In the genomic region with DNA sequence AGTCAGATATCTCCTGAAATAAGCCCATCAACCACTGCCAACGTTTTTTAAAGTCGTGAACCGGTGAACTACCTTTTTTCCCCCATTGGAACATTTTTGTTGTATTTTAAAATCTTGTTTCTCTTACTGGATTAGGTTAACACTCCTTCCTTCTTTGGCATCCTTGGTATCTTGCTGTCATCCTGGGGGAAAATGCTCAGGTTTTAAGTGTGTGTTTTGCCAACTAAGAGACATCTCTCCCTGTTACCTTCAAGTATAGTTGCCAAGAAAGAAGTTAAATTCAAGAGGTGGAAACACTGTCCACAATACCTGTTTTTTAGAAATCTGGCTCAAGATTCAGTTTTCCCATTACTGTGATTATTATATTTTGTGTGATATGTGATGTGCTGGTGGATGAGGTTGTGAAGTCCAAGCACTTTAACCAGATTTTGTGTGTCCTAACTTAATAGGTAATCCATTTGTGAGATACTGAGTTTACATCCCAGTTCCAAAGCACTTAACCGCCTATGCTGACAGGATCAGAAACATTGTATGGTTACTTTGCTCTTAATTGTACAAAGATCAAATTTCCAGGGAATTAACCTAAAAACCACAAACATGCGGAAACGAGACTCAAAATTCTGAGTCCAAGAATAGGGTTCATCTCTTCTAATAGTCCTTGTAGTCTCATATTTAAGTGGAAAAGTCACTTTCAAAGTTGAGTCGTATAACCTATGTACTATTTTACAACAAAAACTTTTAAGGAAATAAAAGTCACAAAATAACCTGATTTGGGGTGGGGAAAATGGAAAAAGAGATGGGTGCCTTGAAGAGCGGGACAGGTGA, we compare ENCODE assay signal across 8 cellular contexts. TPM values are rescaled to one million over a fixed set of nuclear protein-coding genes. Genes with fewer than 3 reads are reported as not detected.
DNase-seq lines count a peak whose midpoint lies in the region; ATAC-seq and TF ChIP-seq lines count a peak whose summit lies in the region.

No MANE protein-coding gene starts in this region.

- H4K20me1 ChIP-seq in hepatocyte (ENCODE audit: insufficient read depth, poor library complexity, severe bottlenecking) = peaks cover 4% of the 10 kb centered on the region

- TF ChIP-seq POLR2A in spleen (IDR thresholded peaks at IDR 0.05) = no peak

- peak overlapping the region; percentile 11 for H2AFZ ChIP-seq in hepatocyte

- H3K4me1 ChIP-seq in HAP-1 = peaks cover 9% of the 10 kb centered on the region
- peaks cover 21% of the 10 kb centered on the region for H3K4me1 ChIP-seq in hepatocyte (ENCODE audit: insufficient read depth)
- peaks cover 17 to 39% (median 28%) of the 10 kb centered on the region in 6 donors for H3K4me1 ChIP-seq in spleen

- 16% methylated on average over 8 of the region's 8 CpGs for WGBS in hepatocyte (ENCODE audit: low lambda C conversion rate, missing lambda C conversion rate)
- WGBS in spleen, 5 donors = 58 to 60% (median 59%) methylated on average over 8 of the region's 8 CpGs

- H3K79me2 ChIP-seq in hepatocyte = peaks cover 29% of the 10 kb centered on the region

- H3K27ac ChIP-seq in hepatocyte (peak overlapping the region; percentile 99), spleen (peak overlapping the region; percentile 100)

- DNase-seq in HAP-1 (ENCODE audit: low spot score in 2 of 2) (no peak), hepatocyte (ENCODE audit: low spot score) (peak; percentile 38), spleen (no peak), NCI-H2171 treated with DMSO at 0.1 percent for 48 hours (lab: John Stamatoyannopoulos, UW) (no peak)

- intact Hi-C loops in spleen (cut with DNase I; ENCODE audit: low total_unique reads) = no loop called here

- in situ Hi-C loops in HAP-1 (cut with MboI; ENCODE audit: low sequenced_read_pairs) = no loop called here

- no peaks in the 10 kb centered on the region for H3K27me3 ChIP-seq in HAP-1 (ENCODE audit: low read depth)
- H3K27me3 ChIP-seq in hepatocyte = no peaks in the 10 kb centered on the region
- H3K27me3 ChIP-seq in spleen (replicated peaks in 1 of 7) = no peaks in the 10 kb centered on the region

- TF ChIP-seq CTCF in WI38 (IDR thresholded peaks at IDR 0.05; ENCODE audit: low read depth, low read length) (no peak), hepatocyte (IDR thresholded peaks at IDR 0.05; ENCODE audit: poor library complexity) (no peak), spleen (IDR thresholded peaks at IDR 0.05 in 8 of 11, conservative IDR thresholded peaks at IDR 0.05 in 3 of 11) (no peak)

- H3K9me2 ChIP-seq in hepatocyte (replicated peaks; ENCODE audit: insufficient read depth) = no peaks in the 10 kb centered on the region

- H3K4me3 ChIP-seq in HAP-1 (peak overlapping the region; percentile 93), WI38 (ENCODE audit: low read depth, low read length) (peak overlapping the region; percentile 81), hepatocyte (peak overlapping the region; percentile 57), spleen (peak overlapping the region in 7 of 8 donors; percentile 76 to 95 (median 89))

- peaks cover 3% of the 10 kb centered on the region; the same call in 1 of the 2 replicates for H3K36me3 ChIP-seq in HAP-1 (replicated peaks)
- no peaks in the 10 kb centered on the region for H3K36me3 ChIP-seq in hepatocyte (replicated peaks; ENCODE audit: insufficient read depth, low read depth)
- H3K36me3 ChIP-seq in spleen = peaks cover 0 to 1% (median 0%) of the 10 kb centered on the region in 6 donors

- peak overlapping the region; percentile 76 for H3K4me2 ChIP-seq in hepatocyte

- no peaks in the 10 kb centered on the region for H3K9me3 ChIP-seq in HAP-1
- no peaks in the 10 kb centered on the region for H3K9me3 ChIP-seq in hepatocyte (ENCODE audit: low read depth)
- peaks cover 0 to under 1% (median 0%) of the 10 kb centered on the region in 8 donors for H3K9me3 ChIP-seq in spleen

- no peak for ATAC-seq in GM18868 (IDR thresholded peaks at IDR 0.05; ENCODE audit: unreplicated experiment)
- no peak for ATAC-seq in GM19023 (IDR thresholded peaks at IDR 0.05; ENCODE audit: unreplicated experiment)
- ATAC-seq in GM18867 (IDR thresholded peaks at IDR 0.05; ENCODE audit: unreplicated experiment) = no peak

RNA-seq across cellular contexts. Expression of a gene that starts 1.3 kb away (rescaled TPM):
- total RNA-seq in hepatocyte (110 and 133 TPM in 2 replicates), spleen (100 to 1,000 TPM in 4 of 7 donors, 10 to 100 TPM in 3; 97.9 to 140 (median 103) TPM)
- polyA plus RNA-seq in hepatocyte (37.2 and 38.6 TPM in 2 replicates), spleen (10 to 100 TPM; 17.4 to 23.2 (median 22.8) TPM)
